Comparison of ENCODE assay signal across 8 cellular contexts in genomic region chr14:32896979-32897723, GRCh38. TPM values are rescaled to one million over a fixed set of nuclear protein-coding genes. Genes with fewer than 3 reads are reported as not detected.
DNase-seq lines count a peak whose midpoint lies in the region; ATAC-seq, FAIRE-seq and TF ChIP-seq lines count a peak whose summit lies in the region.

No MANE protein-coding gene starts in this region.

- TF ChIP-seq CTCF in fibroblast of villous mesenchyme (IDR thresholded peaks at IDR 0.05; ENCODE audit: insufficient read depth, low read depth, low read length), result no peak
- no peak for TF ChIP-seq CTCF in D721Med (IDR thresholded peaks at IDR 0.05; ENCODE audit: insufficient read depth, missing control alignments)

- H3K4me3 ChIP-seq in GM08714 (ENCODE audit: low read length) (peak overlapping the region; percentile 18; the same call in 1 of the 2 replicates), fibroblast of villous mesenchyme (ENCODE audit: low read depth, low read length) (peak overlapping the region; percentile 70)

- no peak for FAIRE-seq in D721Med (lab: Jason Lieb, UNC)

- ATAC-seq in HG02610 (IDR thresholded peaks at IDR 0.05; ENCODE audit: unreplicated experiment) (no peak), GM19351 (IDR thresholded peaks at IDR 0.05; ENCODE audit: unreplicated experiment) (no peak)

- DNase-seq in SHP77 treated with DMSO at 0.1 percent for 48 hours (lab: John Stamatoyannopoulos, UW) (peak; percentile 60), fibroblast of villous mesenchyme (ENCODE audit: low read depth) (peak; percentile 65), putamen (ENCODE audit: low spot score) (peak; percentile 35), D721Med (ENCODE audit: insufficient read length, low spot score) (no peak), T1000 (lab: John Stamatoyannopoulos, UW) (no peak)

RNA-seq across cellular contexts. Expression of gene NPAS3, which starts 41.5 kb away (rescaled TPM):
- total RNA-seq in fibroblast of villous mesenchyme, result 0.86 and 0.97 TPM in 2 replicates

Comparison
In these comparisons a context has a peak if more than half of its experiments do, and no peak if none do; other contexts are left out.
1. DNase-seq: peak in SHP77 treated with DMSO at 0.1 percent for 48 hours (single experiment), fibroblast of villous mesenchyme (single experiment) and putamen (single experiment); none in D721Med (single experiment) and T1000 (single experiment).